ENCODE assay signal across 11 cellular contexts in the genomic region with DNA sequence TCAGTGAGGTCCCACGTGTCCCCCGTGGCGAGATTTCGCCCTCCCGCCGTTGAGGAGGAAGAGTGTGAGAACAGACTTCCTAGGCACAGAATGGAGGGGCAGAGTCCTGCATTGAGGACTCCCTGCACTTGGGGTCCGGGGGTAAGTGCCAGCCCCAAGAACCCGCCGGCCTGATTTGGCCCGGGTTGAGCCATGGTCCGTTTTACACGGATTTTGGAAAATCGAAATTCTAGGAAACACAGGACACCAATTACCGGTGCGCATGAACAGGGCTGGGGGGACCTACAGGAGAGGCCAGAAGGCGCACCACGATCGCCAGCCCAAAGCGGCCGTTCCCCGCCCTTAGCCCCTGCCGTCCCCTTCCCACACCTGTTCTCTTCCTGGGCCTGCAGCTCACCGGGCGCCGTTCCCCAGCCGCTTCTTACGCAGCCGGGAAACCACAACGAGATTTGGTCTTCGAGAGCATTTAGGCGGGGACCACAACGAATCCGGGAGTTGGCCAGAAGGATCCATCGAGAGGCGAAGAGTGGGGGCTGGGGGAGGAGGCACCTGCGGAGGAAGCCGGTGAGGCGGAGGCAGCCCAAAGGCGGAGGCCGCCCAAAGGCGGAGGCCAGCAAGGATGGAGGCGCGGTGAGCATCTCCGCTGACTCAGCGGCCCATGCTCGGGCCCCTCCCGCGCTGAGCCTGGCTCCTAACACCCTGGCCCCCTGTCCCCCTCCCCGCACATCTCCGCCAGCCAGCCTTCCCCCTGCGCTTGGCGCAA. TPM values are rescaled to one million over a fixed set of nuclear protein-coding genes. Genes with fewer than 3 reads are reported as not detected.
DNase-seq lines count a peak whose midpoint lies in the region; ATAC-seq and TF ChIP-seq lines count a peak whose summit lies in the region.
"Had no signal": no experiment of that assay in that cellular context is flagged by ENCODE, and none has a peak within 500 bp of the region (broad histone marks: within the 10 kb centered on the region; RNA-seq: fewer than 3 reads in every experiment).

No MANE protein-coding gene starts in this region.

- ATAC-seq in GM19324 (IDR thresholded peaks at IDR 0.05; ENCODE audit: low FRiP score, unreplicated experiment) = no peak

- H4K20me1 ChIP-seq in mammary epithelial cell (ENCODE audit: insufficient read depth, low read length) = no peaks in the 10 kb centered on the region
- H4K20me1 ChIP-seq in SK-N-SH (ENCODE audit: insufficient read depth) = no peaks in the 10 kb centered on the region

- intact Hi-C loops in mammary epithelial cell (cut with micrococcal nuclease) (no loop called here), MCF 10A (cut with micrococcal nuclease) (no loop called here), testis (cut with DNase I; ENCODE audit: low total_unique reads) (no loop called here)

- H3K36me3 Mint-ChIP-seq in MCF 10A (ENCODE audit: insufficient read depth, unreplicated experiment) = no peaks in the 10 kb centered on the region

- peaks cover 4% of the 10 kb centered on the region for H3K27me3 Mint-ChIP-seq in MCF 10A (ENCODE audit: insufficient read depth, unreplicated experiment)

- H3K4me3 Mint-ChIP-seq in MCF 10A (ENCODE audit: unreplicated experiment) = no peak overlapping the region

- TF ChIP-seq RAD21 in SK-N-SH (IDR thresholded peaks at IDR 0.05; ENCODE audit: low read length) = no peak

- CTCF ChIA-PET in mammary epithelial cell (lab: Charles Lee; ENCODE audit: low non-redundant PET) = no interaction called here
- CTCF ChIA-PET in MCF 10A (lab: Yijun Ruan, JAX) = no interaction called here
- CTCF ChIA-PET in SK-N-SH (lab: Yijun Ruan, JAX) = interaction anchor here (0.9 to 3.1 kb wide), 10 partner anchors 10 to 75 kb away, joined by 3 to 14 read pairs (median 8); a partner anchor contains a TSS

- H3K9me3 ChIP-seq in mammary epithelial cell (replicated peaks; ENCODE audit: insufficient read depth, low read length) (peaks cover 7% of the 10 kb centered on the region), SK-N-SH (no peaks in the 10 kb centered on the region), iPS DF 6.9 (ENCODE audit: control insufficient read depth, insufficient read depth, low read length) (no peaks in the 10 kb centered on the region), testis (no peaks in the 10 kb centered on the region)

- in situ Hi-C loops in mammary epithelial cell (cut with MboI; ENCODE audit: low sequenced_read_pairs in 2 of 2) = no loop called here

- POLR2A ChIA-PET in MCF 10A (lab: Yijun Ruan, JAX) = interaction anchor here (0.7 kb wide), 1 partner anchor 13 kb away, joined by 3 read pairs; a partner anchor contains a TSS
- POLR2A ChIA-PET in SK-N-SH (lab: Yijun Ruan, JAX) = interaction anchor here (0.7 to 1.9 kb wide), 15 partner anchors 9 to 74 kb away, joined by 3 to 7 read pairs (median 4); a partner anchor contains a TSS

- H3F3A ChIP-seq in SK-N-SH (replicated peaks; ENCODE audit: insufficient read depth) = peaks cover 23% of the 10 kb centered on the region

- no peaks in the 10 kb centered on the region for H3K9me3 Mint-ChIP-seq in MCF 10A (ENCODE audit: unreplicated experiment)

- no peak overlapping the region for H3K27ac Mint-ChIP-seq in MCF 10A (ENCODE audit: low read depth, unreplicated experiment)

- H3K4me3 ChIP-seq in mammary epithelial cell (replicated peaks in 1 of 3; ENCODE audit: insufficient read depth in 1 of 3, low read depth in 2 of 3, low read length in 3 of 3) (peak overlapping the region in 1 of 3 experiments; percentile 7), SK-N-SH (ENCODE audit: low read depth in 2 of 2, low read length in 1 of 2) (peak overlapping the region; percentile 68 to 90), iPS DF 6.9 (ENCODE audit: low read length) (peak overlapping the region; percentile 16; the same call in 1 of the 2 replicates), testis (peak overlapping the region; percentile 7 to 60)

- H3K4me1 Mint-ChIP-seq in MCF 10A (ENCODE audit: insufficient read depth, unreplicated experiment) = peaks cover under 1% of the 10 kb centered on the region

- H3K4me1 ChIP-seq in mammary epithelial cell (ENCODE audit: insufficient read depth, low read length) (peaks cover 19% of the 10 kb centered on the region), SK-N-SH (ENCODE audit: control insufficient read depth in 1 of 2, insufficient read depth in 2 of 2, low read depth in 1 of 2, low read length in 1 of 2) (peaks cover 9 to 19% of the 10 kb centered on the region in 2 experiments; a peak in 2 of 4 replicates), iPS DF 6.9 (ENCODE audit: control insufficient read depth, insufficient read depth, low read length) (peaks cover 9% of the 10 kb centered on the region), testis (peaks cover 5% of the 10 kb centered on the region)

- dilution Hi-C loops in mammary epithelial cell (cut with HindIII; ENCODE audit: low sequenced_read_pairs) = no loop called here

- no peak overlapping the region for H3K9ac ChIP-seq in mammary epithelial cell (ENCODE audit: insufficient read depth, low read length)
- H3K9ac ChIP-seq in SK-N-SH = peak overlapping the region; percentile 71

- DNase-seq in mammary epithelial cell (no peak), MCF 10A (ENCODE audit: unreplicated experiment) (no peak), SK-N-SH (no peak), iPS DF 6.9 (ENCODE audit: low read depth, low spot score) (no peak), testis (no peak), HCEC 1CT (no peak), superior temporal gyrus (ENCODE audit: extremely low spot score) (no peak)
- DNase-seq: DMS153 had no signal

- WGBS in mammary epithelial cell (ENCODE audit: low coverage, missing lambda C conversion rate) = 2% methylated on average over 17 of the region's 52 CpGs
- 8% methylated on average over 34 of the region's 52 CpGs for WGBS in SK-N-SH (ENCODE audit: low lambda C conversion rate)
- no CpG with 5 or more reads among the region's 52 CpGs for WGBS in iPS DF 6.9 (ENCODE audit: insufficient coverage, insufficient read length)
- WGBS in testis, 2 donors = 4 to 5% methylated on average over 28 to 52 of the region's 52 CpGs

- H2AFZ ChIP-seq in mammary epithelial cell (ENCODE audit: low read depth, low read length) = peak overlapping the region; percentile 46
- peak overlapping the region; percentile 90 for H2AFZ ChIP-seq in SK-N-SH (ENCODE audit: low read depth)

- TF ChIP-seq EP300 in SK-N-SH (IDR thresholded peaks at IDR 0.05; ENCODE audit: borderline replicate concordance in 1 of 2, low read depth in 1 of 2, low read length in 1 of 2) = no peak

- H3K9me2 ChIP-seq in SK-N-SH = no peaks in the 10 kb centered on the region

- H3K79me2 ChIP-seq in mammary epithelial cell (ENCODE audit: insufficient read depth, low read length) = no peaks in the 10 kb centered on the region
- peaks cover 23% of the 10 kb centered on the region; the same call in 1 of the 2 replicates for H3K79me2 ChIP-seq in SK-N-SH (ENCODE audit: insufficient read depth)

- TF ChIP-seq POLR2A in testis (IDR thresholded peaks at IDR 0.05) = no peak

- BruUV-seq in mammary epithelial cell (replicated peaks; lab: Mats Ljungman, UMichigan) (no TSS peak), MCF 10A (replicated peaks; lab: Mats Ljungman, UMichigan) (no TSS peak)

- H3K27ac ChIP-seq in mammary epithelial cell (ENCODE audit: insufficient read depth, low read depth, low read length) (no peak overlapping the region), SK-N-SH (ENCODE audit: low read depth in 2 of 2, low read length in 1 of 2) (peak overlapping the region; percentile 53 to 95; a peak in 3 of 4 replicates), iPS DF 6.9 (ENCODE audit: low read length) (no peak overlapping the region), testis (no peak overlapping the region)
- H3K27ac ChIP-seq: cardiac muscle cell had no signal

- H3K36me3 ChIP-seq in mammary epithelial cell (ENCODE audit: insufficient read depth, low read length) = no peaks in the 10 kb centered on the region
- H3K36me3 ChIP-seq in SK-N-SH (replicated peaks in 1 of 2; ENCODE audit: control insufficient read depth in 1 of 2, insufficient read depth in 2 of 2, low read length in 1 of 2) = peaks cover 4% of the 10 kb centered on the region in 2 experiments
- no peaks in the 10 kb centered on the region for H3K36me3 ChIP-seq in iPS DF 6.9 (ENCODE audit: control insufficient read depth, insufficient read depth, low read length)
- no peaks in the 10 kb centered on the region for H3K36me3 ChIP-seq in testis (ENCODE audit: low read depth, missing control alignments)
- H3K36me3 ChIP-seq: cardiac muscle cell had no signal

- H3K27me3 ChIP-seq in mammary epithelial cell (ENCODE audit: insufficient read depth, low read length) (peaks cover 30% of the 10 kb centered on the region), SK-N-SH (ENCODE audit: insufficient read depth) (no peaks in the 10 kb centered on the region), iPS DF 6.9 (ENCODE audit: control insufficient read depth, insufficient read depth, low read length) (peaks cover 80% of the 10 kb centered on the region), testis (no peaks in the 10 kb centered on the region)

- H3K4me2 ChIP-seq in mammary epithelial cell (ENCODE audit: insufficient read depth, low read depth, low read length) (peak overlapping the region; percentile 74), SK-N-SH (peak overlapping the region; percentile 99)

- TF ChIP-seq CTCF in mammary epithelial cell (conservative IDR thresholded peaks at IDR 0.05 in 1 of 2, IDR thresholded peaks at IDR 0.05 in 1 of 2; ENCODE audit: extremely low read depth in 1 of 2, insufficient read depth in 1 of 2, low read depth in 1 of 2, low read length in 2 of 2) (no peak), MCF 10A (IDR thresholded peaks at IDR 0.05; ENCODE audit: unreplicated experiment) (no peak), SK-N-SH (IDR thresholded peaks at IDR 0.05) (no peak), testis (IDR thresholded peaks at IDR 0.05) (no peak)

RNA-seq across cellular contexts. Expression of a gene that starts 0.5 kb away (rescaled TPM):
- total RNA-seq in mammary epithelial cell (under 1 TPM in 1 of 2 donors, not detected in 1; 0.33 TPM), MCF 10A (2022) (not detected in 2 replicates), testis (1 to 10 TPM; 1.3 to 4.5 TPM)
- polyA plus RNA-seq in mammary epithelial cell (0.05 TPM), SK-N-SH (2012; rRNA removed) (24.5 and 25.6 TPM in 2 replicates), testis (ENCODE audit: insufficient read depth, low read depth, low replicate concordance) (1.1 TPM)
- not detected for polyA minus RNA-seq in mammary epithelial cell
- polyA plus RNA-seq in SK-N-SH (2012; cell fraction: cytosol; rRNA removed) = 11.9 and 19.9 TPM in 2 replicates
- 69.3 and 99.9 TPM in 2 replicates for polyA plus RNA-seq in SK-N-SH (2012; cell fraction: nucleus; rRNA removed)
- polyA plus RNA-seq: cardiac muscle cell, keratinocyte had no signal

RNA-seq across cellular contexts. Expression of a gene that starts 6.3 kb away (rescaled TPM):
- total RNA-seq in mammary epithelial cell (10 to 100 TPM; 20.0 to 35.4 TPM), MCF 10A (2022) (37.5 and 41.6 TPM in 2 replicates), testis (10 to 100 TPM; 17.0 to 20.1 TPM)
- polyA plus RNA-seq in mammary epithelial cell (32.8 TPM), SK-N-SH (2012; rRNA removed) (44.9 and 46.4 TPM in 2 replicates), testis (ENCODE audit: insufficient read depth, low read depth, low replicate concordance) (25.3 TPM)
- polyA minus RNA-seq in mammary epithelial cell = 58.5 TPM
- polyA plus RNA-seq in SK-N-SH (2012; cell fraction: cytosol; rRNA removed) = 38.6 and 39.7 TPM in 2 replicates
- polyA plus RNA-seq in SK-N-SH (2012; cell fraction: nucleus; rRNA removed) = 58.5 and 59.2 TPM in 2 replicates

RNA-seq across cellular contexts. Expression of a gene that starts 12.2 kb away (rescaled TPM):
- total RNA-seq in mammary epithelial cell = 1 to 10 TPM in 1 of 2 donors, under 1 TPM in 1; 0.83 to 5.2 TPM
- 3.4 TPM for polyA plus RNA-seq in mammary epithelial cell
- polyA minus RNA-seq in mammary epithelial cell = not detected
- total RNA-seq in MCF 10A (2022) = 4.3 and 4.7 TPM in 2 replicates
- 1.6 and 1.8 TPM in 2 replicates for polyA plus RNA-seq in SK-N-SH (2012; rRNA removed)
- polyA plus RNA-seq in SK-N-SH (2012; cell fraction: cytosol; rRNA removed) = 0.26 and 0.31 TPM in 2 replicates
- 13.2 and 13.8 TPM in 2 replicates for polyA plus RNA-seq in SK-N-SH (2012; cell fraction: nucleus; rRNA removed)
- total RNA-seq in testis = under 1 TPM in 1 of 2 donors, not detected in 1; 0.43 TPM
- 0.86 TPM for polyA plus RNA-seq in testis (ENCODE audit: insufficient read depth, low read depth, low replicate concordance)

RNA-seq across cellular contexts. Expression of a gene that starts 14.4 kb away (rescaled TPM):
- total RNA-seq in mammary epithelial cell = not detected
- polyA plus RNA-seq in mammary epithelial cell = 0.10 TPM
- not detected for polyA minus RNA-seq in mammary epithelial cell
- not detected in 2 replicates for total RNA-seq in MCF 10A (2022)
- polyA plus RNA-seq in SK-N-SH (2012; rRNA removed) = 0.03 TPM in 1 of 2 replicates, not detected in the other
- polyA plus RNA-seq in SK-N-SH (2012; cell fraction: cytosol; rRNA removed) = 0.05 and 0.10 TPM in 2 replicates
- polyA plus RNA-seq in SK-N-SH (2012; cell fraction: nucleus; rRNA removed) = 0.07 TPM in 1 of 2 replicates, not detected in the other
- 1 to 10 TPM in 1 of 2 donors, not detected in 1; 1.4 TPM for total RNA-seq in testis
- 0.33 TPM for polyA plus RNA-seq in testis (ENCODE audit: insufficient read depth, low read depth, low replicate concordance)
- polyA plus RNA-seq: cardiac muscle cell had no signal

RNA-seq across cellular contexts. Expression of a gene that starts 15.7 kb away (rescaled TPM):
- total RNA-seq in mammary epithelial cell (100 to 1,000 TPM in 1 of 2 donors, 10 to 100 TPM in 1; 67.5 to 111 TPM), MCF 10A (2022) (138 and 140 TPM in 2 replicates), testis (100 to 1,000 TPM; 141 to 169 TPM)
- polyA plus RNA-seq in mammary epithelial cell (145 TPM), SK-N-SH (2012; rRNA removed) (118 and 151 TPM in 2 replicates), testis (ENCODE audit: insufficient read depth, low read depth, low replicate concordance) (107 TPM)
- 95.5 TPM for polyA minus RNA-seq in mammary epithelial cell
- 54.6 and 78.6 TPM in 2 replicates for polyA plus RNA-seq in SK-N-SH (2012; cell fraction: cytosol; rRNA removed)
- 643 and 686 TPM in 2 replicates for polyA plus RNA-seq in SK-N-SH (2012; cell fraction: nucleus; rRNA removed)

Comparison
In these comparisons a context has a peak if more than half of its experiments do, and no peak if none do; other contexts are left out.
1. H3K27ac ChIP-seq: peak in SK-N-SH (2 of 2); none in mammary epithelial cell (single experiment), iPS DF 6.9 (single experiment) and testis (0 of 2).